1 cellular context compared by ENCODE assay signal in genomic region chr17:8223356-8224063, GRCh38.
TF ChIP-seq lines count a peak whose summit lies in the region.

No MANE protein-coding gene starts in this region.

TF ChIP-seq in HepG2, 621 proteins besides CTCF, POLR2A, EP300 and RAD21 (continues in another document):
- TF ChIP-seq SAFB2 (CRISPR knock-in tag; IDR thresholded peaks at IDR 0.05; ENCODE audit: borderline replicate concordance, low read depth) (peak; percentile 26; the same call in 1 of the 2 replicates), ZNF687 (CRISPR knock-in tag; IDR thresholded peaks at IDR 0.05) (peak; percentile 94), ZNF749 (CRISPR knock-in tag; IDR thresholded peaks at IDR 0.05; ENCODE audit: borderline replicate concordance) (peak; percentile 70; the same call in 1 of the 2 replicates), ELF4 (CRISPR knock-in tag; IDR thresholded peaks at IDR 0.05; ENCODE audit: borderline replicate concordance) (peak; percentile 73; the same call in 1 of the 2 replicates), ZBTB7B (CRISPR knock-in tag; IDR thresholded peaks at IDR 0.05) (peak; percentile 70; the same call in 1 of the 2 replicates), ZBTB4 (CRISPR knock-in tag; IDR thresholded peaks at IDR 0.05; ENCODE audit: borderline replicate concordance) (0 out of 2 replicates have a peak, but pooled peaks have one; percentile 8), ZNF503 (CRISPR knock-in tag; IDR thresholded peaks at IDR 0.05) (0 out of 2 replicates have a peak, but pooled peaks have one; percentile 49), ZNF780A (CRISPR knock-in tag; IDR thresholded peaks at IDR 0.05) (0 out of 2 replicates have a peak, but pooled peaks have one; percentile 14), ZNF556 (CRISPR knock-in tag; IDR thresholded peaks at IDR 0.05; ENCODE audit: borderline replicate concordance) (0 out of 2 replicates have a peak, but pooled peaks have one; percentile 32), ZNF775 (CRISPR knock-in tag; IDR thresholded peaks at IDR 0.05; ENCODE audit: borderline replicate concordance) (0 out of 2 replicates have a peak, but pooled peaks have one; percentile 1), BRD4 (CRISPR knock-in tag; IDR thresholded peaks at IDR 0.05) (0 out of 2 replicates have a peak, but pooled peaks have one; percentile 20), GTF3A (CRISPR knock-in tag; conservative IDR thresholded peaks at IDR 0.05) (peak; percentile 85; the same call in 1 of the 2 replicates), KDM5B (CRISPR knock-in tag; IDR thresholded peaks at IDR 0.05; ENCODE audit: borderline replicate concordance) (peak; percentile 26; the same call in 1 of the 2 replicates), ZNF557 (CRISPR knock-in tag; IDR thresholded peaks at IDR 0.05) (peak; percentile 37), ZKSCAN1 (IDR thresholded peaks at IDR 0.05; ENCODE audit: low read length) (no peak), KDM3A (CRISPR knock-in tag; IDR thresholded peaks at IDR 0.05; ENCODE audit: low read depth) (peak; percentile 36; the same call in 1 of the 2 replicates), NCOA2 (CRISPR knock-in tag; IDR thresholded peaks at IDR 0.05) (no peak), ZFY (CRISPR knock-in tag; IDR thresholded peaks at IDR 0.05) (peak; percentile 59), POLR2G (IDR thresholded peaks at IDR 0.05; ENCODE audit: low read depth, low read length) (peak; percentile 58), CBX5 (CRISPR knock-in tag; IDR thresholded peaks at IDR 0.05; ENCODE audit: borderline replicate concordance) (no peak), KDM5A (IDR thresholded peaks at IDR 0.05; ENCODE audit: borderline replicate concordance, low read length) (peak; percentile 62; the same call in 1 of the 2 replicates), ZNF350 (CRISPR knock-in tag; IDR thresholded peaks at IDR 0.05; ENCODE audit: borderline replicate concordance, low read depth) (no peak), HOXD1 (CRISPR knock-in tag; IDR thresholded peaks at IDR 0.05) (0 out of 2 replicates have a peak, but pooled peaks have one; percentile 27), SATB2 (CRISPR knock-in tag; IDR thresholded peaks at IDR 0.05) (0 out of 2 replicates have a peak, but pooled peaks have one; percentile 28), ZFP37 (CRISPR knock-in tag; IDR thresholded peaks at IDR 0.05; ENCODE audit: borderline replicate concordance) (peak; percentile 25; the same call in 1 of the 2 replicates), MXD1 (CRISPR knock-in tag; IDR thresholded peaks at IDR 0.05) (peak; percentile 52), POGK (CRISPR knock-in tag; conservative IDR thresholded peaks at IDR 0.05) (peak; percentile 12; the same call in 1 of the 2 replicates), STAG1 (CRISPR knock-in tag; IDR thresholded peaks at IDR 0.05) (peak; percentile 72), PAX8 (CRISPR knock-in tag; IDR thresholded peaks at IDR 0.05; ENCODE audit: borderline replicate concordance) (0 out of 2 replicates have a peak, but pooled peaks have one; percentile 15)
- TF ChIP-seq, protein P1, sequence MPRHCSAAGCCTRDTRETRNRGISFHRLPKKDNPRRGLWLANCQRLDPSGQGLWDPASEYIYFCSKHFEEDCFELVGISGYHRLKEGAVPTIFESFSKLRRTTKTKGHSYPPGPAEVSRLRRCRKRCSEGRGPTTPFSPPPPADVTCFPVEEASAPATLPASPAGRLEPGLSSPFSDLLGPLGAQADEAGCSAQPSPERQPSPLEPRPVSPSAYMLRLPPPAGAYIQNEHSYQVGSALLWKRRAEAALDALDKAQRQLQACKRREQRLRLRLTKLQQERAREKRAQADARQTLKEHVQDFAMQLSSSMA (CRISPR knock-in tag; IDR thresholded peaks at IDR 0.05) = peak; percentile 30; the same call in 1 of the 2 replicates
- TF ChIP-seq, protein P2, sequence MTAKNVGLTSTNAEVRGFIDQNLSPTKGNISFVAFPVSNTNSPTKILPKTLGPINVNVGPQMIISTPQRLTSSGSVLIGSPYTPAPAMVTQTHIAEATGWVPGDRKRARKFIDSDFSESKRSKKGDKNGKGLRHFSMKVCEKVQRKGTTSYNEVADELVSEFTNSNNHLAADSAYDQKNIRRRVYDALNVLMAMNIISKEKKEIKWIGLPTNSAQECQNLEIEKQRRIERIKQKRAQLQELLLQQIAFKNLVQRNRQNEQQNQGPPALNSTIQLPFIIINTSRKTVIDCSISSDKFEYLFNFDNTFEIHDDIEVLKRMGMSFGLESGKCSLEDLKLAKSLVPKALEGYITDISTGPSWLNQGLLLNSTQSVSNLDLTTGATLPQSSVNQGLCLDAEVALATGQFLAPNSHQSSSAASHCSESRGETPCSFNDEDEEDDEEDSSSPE (CRISPR knock-in tag; IDR thresholded peaks at IDR 0.05) = peak; percentile 75
- TF ChIP-seq, protein P3, sequence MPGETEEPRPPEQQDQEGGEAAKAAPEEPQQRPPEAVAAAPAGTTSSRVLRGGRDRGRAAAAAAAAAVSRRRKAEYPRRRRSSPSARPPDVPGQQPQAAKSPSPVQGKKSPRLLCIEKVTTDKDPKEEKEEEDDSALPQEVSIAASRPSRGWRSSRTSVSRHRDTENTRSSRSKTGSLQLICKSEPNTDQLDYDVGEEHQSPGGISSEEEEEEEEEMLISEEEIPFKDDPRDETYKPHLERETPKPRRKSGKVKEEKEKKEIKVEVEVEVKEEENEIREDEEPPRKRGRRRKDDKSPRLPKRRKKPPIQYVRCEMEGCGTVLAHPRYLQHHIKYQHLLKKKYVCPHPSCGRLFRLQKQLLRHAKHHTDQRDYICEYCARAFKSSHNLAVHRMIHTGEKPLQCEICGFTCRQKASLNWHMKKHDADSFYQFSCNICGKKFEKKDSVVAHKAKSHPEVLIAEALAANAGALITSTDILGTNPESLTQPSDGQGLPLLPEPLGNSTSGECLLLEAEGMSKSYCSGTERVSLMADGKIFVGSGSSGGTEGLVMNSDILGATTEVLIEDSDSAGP (CRISPR knock-in tag; IDR thresholded peaks at IDR 0.05; ENCODE audit: borderline replicate concordance) = peak; percentile 64; the same call in 1 of the 2 replicates
- TF ChIP-seq, protein P4, sequence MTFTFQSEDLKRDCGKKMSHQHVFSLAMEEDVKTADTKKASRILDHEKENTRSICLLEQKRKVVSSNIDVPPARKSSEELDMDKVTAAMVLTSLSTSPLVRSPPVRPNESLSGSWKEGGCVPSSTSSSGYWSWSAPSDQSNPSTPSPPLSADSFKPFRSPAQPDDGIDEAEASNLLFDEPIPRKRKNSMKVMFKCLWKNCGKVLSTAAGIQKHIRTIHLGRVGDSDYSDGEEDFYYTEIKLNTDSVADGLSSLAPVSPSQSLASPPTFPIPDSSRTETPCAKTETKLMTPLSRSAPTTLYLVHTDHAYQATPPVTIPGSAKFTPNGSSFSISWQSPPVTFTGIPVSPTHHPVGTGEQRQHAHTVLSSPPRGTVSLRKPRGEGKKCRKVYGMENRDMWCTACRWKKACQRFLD (CRISPR knock-in tag; IDR thresholded peaks at IDR 0.05; ENCODE audit: borderline replicate concordance) = peak; percentile 54; the same call in 1 of the 2 replicates
- TF ChIP-seq, protein P5, sequence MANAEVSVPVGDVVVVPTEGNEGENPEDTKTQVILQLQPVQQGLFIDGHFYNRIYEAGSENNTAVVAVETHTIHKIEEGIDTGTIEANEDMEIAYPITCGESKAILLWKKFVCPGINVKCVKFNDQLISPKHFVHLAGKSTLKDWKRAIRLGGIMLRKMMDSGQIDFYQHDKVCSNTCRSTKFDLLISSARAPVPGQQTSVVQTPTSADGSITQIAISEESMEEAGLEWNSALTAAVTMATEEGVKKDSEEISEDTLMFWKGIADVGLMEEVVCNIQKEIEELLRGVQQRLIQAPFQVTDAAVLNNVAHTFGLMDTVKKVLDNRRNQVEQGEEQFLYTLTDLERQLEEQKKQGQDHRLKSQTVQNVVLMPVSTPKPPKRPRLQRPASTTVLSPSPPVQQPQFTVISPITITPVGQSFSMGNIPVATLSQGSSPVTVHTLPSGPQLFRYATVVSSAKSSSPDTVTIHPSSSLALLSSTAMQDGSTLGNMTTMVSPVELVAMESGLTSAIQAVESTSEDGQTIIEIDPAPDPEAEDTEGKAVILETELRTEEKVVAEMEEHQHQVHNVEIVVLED (CRISPR knock-in tag; IDR thresholded peaks at IDR 0.05; ENCODE audit: borderline replicate concordance) = peak; percentile 26; the same call in 1 of the 2 replicates
- TF ChIP-seq, protein P6, sequence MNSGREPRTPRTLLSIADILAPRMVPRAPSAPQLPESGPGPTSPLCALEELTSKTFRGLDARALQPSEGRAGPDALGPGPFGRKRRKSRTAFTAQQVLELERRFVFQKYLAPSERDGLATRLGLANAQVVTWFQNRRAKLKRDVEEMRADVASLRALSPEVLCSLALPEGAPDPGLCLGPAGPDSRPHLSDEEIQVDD (CRISPR knock-in tag; IDR thresholded peaks at IDR 0.05; ENCODE audit: borderline replicate concordance) = no peak
